In genomic region chr5:31492824-31493223, GRCh38 we compare ENCODE assay signal across 18 cellular contexts. TPM values are rescaled to one million over a fixed set of nuclear protein-coding genes. Genes with fewer than 3 reads are reported as not detected.
DNase-seq lines count a peak whose midpoint lies in the region; ATAC-seq, FAIRE-seq and TF ChIP-seq lines count a peak whose summit lies in the region.
"Had no signal": no experiment of that assay in that cellular context is flagged by ENCODE, and none has a peak within 500 bp of the region (broad histone marks: within the 10 kb centered on the region; RNA-seq: fewer than 3 reads in every experiment).

No MANE protein-coding gene starts in this region.

- H3K27ac ChIP-seq in endothelial cell of umbilical vein (ENCODE audit: insufficient read depth, low read depth, low read length): peak overlapping the region; percentile 74
- H3K27ac ChIP-seq: body of pancreas, vagina had no signal

- CTCF ChIA-PET in endothelial cell of umbilical vein (lab: Charles Lee): interaction anchor here (0.7 to 2.0 kb wide), 3 partner anchors 8 to 584 kb away, joined by 3 to 5 read pairs (median 3); no protein-coding TSS in a partner anchor

- intact Hi-C loops in endothelial cell of umbilical vein (cut with micrococcal nuclease): loop anchor here (1.0 to 5.0 kb wide), 4 partner anchors 8 to 606 kb away; partner anchors contain the start of genes C5orf22 and DROSHA

- peaks cover 86% of the 10 kb centered on the region for H3K36me3 Mint-ChIP-seq in stimulated activated effector memory CD8-positive, alpha-beta T cell treated with anti-CD3 and anti-CD28 coated beads, Interleukin-12 subunit alpha, Interleukin-12 subunit beta, amount 100 ng/mL, for 72 hours

- peak; percentile 79 for FAIRE-seq in endothelial cell of umbilical vein (lab: Jason Lieb, UNC)
- FAIRE-seq: RCC 7860, TTC549 had no signal

- no peak overlapping the region for H3K4me3 ChIP-seq in endothelial cell of umbilical vein (replicated peaks in 1 of 3; ENCODE audit: insufficient read depth in 1 of 3, low read depth in 1 of 3, low read length in 3 of 3)
- H3K4me3 ChIP-seq: body of pancreas, vagina had no signal

- no peaks in the 10 kb centered on the region for H4K20me1 ChIP-seq in endothelial cell of umbilical vein (replicated peaks; ENCODE audit: control insufficient read depth, extremely low read depth, insufficient read depth, low read length)

- DNase-seq in ELR (ENCODE audit: low read depth) (peak; percentile 4), NCI-H2081 (lab: John Stamatoyannopoulos, UW) (peak; percentile 21 to 77), endothelial cell of umbilical vein (ENCODE audit: low read depth, low spot score) (peak; percentile 93), iris pigment epithelial cell (ENCODE audit: low read depth) (peak; percentile 55), NCI-H526 treated with DMSO at 0.1 percent for 48 hours (lab: John Stamatoyannopoulos, UW) (no peak), NCI-H748 treated with DMSO at 0.1 percent for 48 hours (lab: John Stamatoyannopoulos, UW) (no peak)
- DNase-seq in stimulated activated effector memory CD8-positive, alpha-beta T cell treated with anti-CD3 and anti-CD28 coated beads, Interleukin-12 subunit alpha, Interleukin-12 subunit beta, amount 100 ng/mL, for 72 hours (ENCODE audit: low spot score in 2 of 2): no peak
- no peak for DNase-seq in activated naive CD4-positive, alpha-beta T cell (lab: John Stamatoyannopoulos, UW)
- DNase-seq: activated CD4-positive, alpha-beta T cell treated with anti-CD3 and anti-CD28 coated beads, Interleukin-2, amount 50 U/mL, for 1 hour; body of pancreas; NCI-H526; stimulated activated CD4-positive, alpha-beta T cell treated with anti-CD3 and anti-CD28 coated beads, Interleukin-4, amount 100 ng/mL, for 24 hours; substantia nigra had no signal

- no peaks in the 10 kb centered on the region for H3K9me3 Mint-ChIP-seq in stimulated activated effector memory CD8-positive, alpha-beta T cell treated with anti-CD3 and anti-CD28 coated beads, Interleukin-12 subunit alpha, Interleukin-12 subunit beta, amount 100 ng/mL, for 72 hours
- H3K9me3 Mint-ChIP-seq: activated naive CD4-positive, alpha-beta T cell treated with anti-CD3 and anti-CD28 coated beads, Interleukin-2, amount 50 U/mL, for 24 hours had no signal

- H3K27ac Mint-ChIP-seq in stimulated activated effector memory CD8-positive, alpha-beta T cell treated with anti-CD3 and anti-CD28 coated beads, Interleukin-12 subunit alpha, Interleukin-12 subunit beta, amount 100 ng/mL, for 72 hours: no peak overlapping the region
- H3K27ac Mint-ChIP-seq: activated naive CD4-positive, alpha-beta T cell treated with anti-CD3 and anti-CD28 coated beads, Interleukin-2, amount 50 U/mL, for 24 hours had no signal

- H3K4me1 Mint-ChIP-seq in stimulated activated effector memory CD8-positive, alpha-beta T cell treated with anti-CD3 and anti-CD28 coated beads, Interleukin-12 subunit alpha, Interleukin-12 subunit beta, amount 100 ng/mL, for 72 hours: no peaks in the 10 kb centered on the region
- H3K4me1 Mint-ChIP-seq: activated naive CD4-positive, alpha-beta T cell treated with anti-CD3 and anti-CD28 coated beads, Interleukin-2, amount 50 U/mL, for 24 hours had no signal

- no peak overlapping the region for H3K9ac ChIP-seq in endothelial cell of umbilical vein (replicated peaks; ENCODE audit: extremely low read depth, insufficient read depth, low read length)

- TF ChIP-seq CTCF in endothelial cell of umbilical vein (IDR thresholded peaks at IDR 0.05; ENCODE audit: extremely low read depth in 1 of 2, insufficient read depth in 1 of 2, low read depth in 1 of 2, low read length in 2 of 2): no peak

- H3K4me3 Mint-ChIP-seq in stimulated activated effector memory CD8-positive, alpha-beta T cell treated with anti-CD3 and anti-CD28 coated beads, Interleukin-12 subunit alpha, Interleukin-12 subunit beta, amount 100 ng/mL, for 72 hours: no peak overlapping the region
- H3K4me3 Mint-ChIP-seq: activated naive CD4-positive, alpha-beta T cell treated with anti-CD3 and anti-CD28 coated beads, Interleukin-2, amount 50 U/mL, for 24 hours had no signal

- H2AFZ ChIP-seq in endothelial cell of umbilical vein (ENCODE audit: low read depth, low read length): no peak overlapping the region

- no peaks in the 10 kb centered on the region for H3K27me3 ChIP-seq in endothelial cell of umbilical vein (ENCODE audit: control insufficient read depth in 2 of 2, insufficient read depth in 2 of 2, low read length in 2 of 2)
- H3K27me3 ChIP-seq: body of pancreas, vagina had no signal

- peak overlapping the region; percentile 49 for H3K4me2 ChIP-seq in endothelial cell of umbilical vein (ENCODE audit: insufficient read depth, low read length)

- no peaks in the 10 kb centered on the region for H3K79me2 ChIP-seq in endothelial cell of umbilical vein (ENCODE audit: control insufficient read depth, insufficient read depth, low read length)

- dilution Hi-C loops in endothelial cell of umbilical vein (cut with MboI; ENCODE audit: extremely low pct_ligation_motif_present, low sequenced_read_pairs): no loop called here

- no peak for ATAC-seq in stimulated activated effector memory CD8-positive, alpha-beta T cell treated with anti-CD3 and anti-CD28 coated beads, Interleukin-12 subunit alpha, Interleukin-12 subunit beta, amount 100 ng/mL, for 72 hours
- ATAC-seq: body of pancreas, left lobe of liver had no signal

- TF ChIP-seq POLR2A in endothelial cell of umbilical vein (IDR thresholded peaks at IDR 0.05; ENCODE audit: low read depth, low read length): no peak

- H3K9me3 ChIP-seq in endothelial cell of umbilical vein (replicated peaks; ENCODE audit: control insufficient read depth, insufficient read depth, low read length): no peaks in the 10 kb centered on the region
- H3K9me3 ChIP-seq: body of pancreas, vagina had no signal

- no TSS peak for BruUV-seq in endothelial cell of umbilical vein (replicated peaks; lab: Mats Ljungman, UMichigan)

- no peaks in the 10 kb centered on the region for H3K9me1 ChIP-seq in endothelial cell of umbilical vein (replicated peaks; ENCODE audit: control insufficient read depth, extremely low read depth, insufficient read depth, low read length)

- H3K4me1 ChIP-seq in endothelial cell of umbilical vein (ENCODE audit: control insufficient read depth, extremely low read depth, insufficient read depth, low read length): peaks cover 23% of the 10 kb centered on the region
- H3K4me1 ChIP-seq: body of pancreas, vagina had no signal

- H3K36me3 ChIP-seq in endothelial cell of umbilical vein (ENCODE audit: control insufficient read depth in 2 of 2, extremely low read depth in 1 of 2, insufficient read depth in 2 of 2, low read length in 2 of 2): peaks cover 12 to 22% of the 10 kb centered on the region in 2 experiments

- POLR2A ChIA-PET in endothelial cell of umbilical vein (lab: Charles Lee): no interaction called here

TF ChIP-seq in endothelial cell of umbilical vein, 7 proteins besides CTCF, POLR2A, EP300 and RAD21:
- TF ChIP-seq, protein P1, sequence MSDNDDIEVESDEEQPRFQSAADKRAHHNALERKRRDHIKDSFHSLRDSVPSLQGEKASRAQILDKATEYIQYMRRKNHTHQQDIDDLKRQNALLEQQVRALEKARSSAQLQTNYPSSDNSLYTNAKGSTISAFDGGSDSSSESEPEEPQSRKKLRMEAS (IDR thresholded peaks at IDR 0.05; ENCODE audit: insufficient read depth, insufficient read length): no peak
- TF ChIP-seq JUN (IDR thresholded peaks at IDR 0.05; ENCODE audit: borderline replicate concordance, insufficient read depth, insufficient read length, low read depth) (peak; percentile 76), POLR2AphosphoS5 (IDR thresholded peaks at IDR 0.05; ENCODE audit: insufficient read depth, low read depth, low read length) (peak; percentile 60), GATA2 (IDR thresholded peaks at IDR 0.05; ENCODE audit: insufficient read depth, insufficient read length, low read depth, low read length) (no peak), FOS (IDR thresholded peaks at IDR 0.05; ENCODE audit: borderline replicate concordance, insufficient read depth, low read length) (peak; percentile 60), MYC (IDR thresholded peaks at IDR 0.05; ENCODE audit: low read depth, low read length) (no peak), EZH2 (IDR thresholded peaks at IDR 0.05; ENCODE audit: borderline replicate concordance, low read depth, low read length, severe bottlenecking) (no peak)
TF ChIP-seq in endothelial cell of umbilical vein: peak in this region for 3.

RNA-seq across cellular contexts. Expression of gene DROSHA, which starts 39.1 kb away (rescaled TPM):
- 90.0 and 96.4 TPM in 2 replicates for total RNA-seq in endothelial cell of umbilical vein
- 49.1 and 53.3 TPM in 2 replicates for polyA plus RNA-seq in endothelial cell of umbilical vein
- 43.8 and 55.1 TPM in 2 replicates for polyA plus RNA-seq in endothelial cell of umbilical vein (2011; cell fraction: cytosol; rRNA removed)
- 159 and 205 TPM in 2 replicates for polyA plus RNA-seq in endothelial cell of umbilical vein (2011; cell fraction: nucleus; rRNA removed)
- polyA plus RNA-seq in endothelial cell of umbilical vein (2012): 48.7 and 50.5 TPM in 2 replicates
- 189 and 204 TPM in 2 replicates for polyA minus RNA-seq in endothelial cell of umbilical vein
- polyA minus RNA-seq in endothelial cell of umbilical vein (2011; cell fraction: cytosol; rRNA and poly(A)+ RNA removed): 93.2 TPM
- polyA minus RNA-seq in endothelial cell of umbilical vein (2011; cell fraction: nucleus; rRNA and poly(A)+ RNA removed): 133 and 137 TPM in 2 replicates

RNA-seq across cellular contexts. Expression of gene C5orf22, which starts 39.3 kb away (rescaled TPM):
- 27.5 and 27.6 TPM in 2 replicates for total RNA-seq in endothelial cell of umbilical vein
- polyA plus RNA-seq in endothelial cell of umbilical vein: 11.7 and 23.7 TPM in 2 replicates
- 12.2 and 12.9 TPM in 2 replicates for polyA plus RNA-seq in endothelial cell of umbilical vein (2011; cell fraction: cytosol; rRNA removed)
- polyA plus RNA-seq in endothelial cell of umbilical vein (2011; cell fraction: nucleus; rRNA removed): 8.7 and 13.6 TPM in 2 replicates
- 11.7 and 16.7 TPM in 2 replicates for polyA plus RNA-seq in endothelial cell of umbilical vein (2012)
- polyA minus RNA-seq in endothelial cell of umbilical vein: 28.6 and 33.4 TPM in 2 replicates
- polyA minus RNA-seq in endothelial cell of umbilical vein (2011; cell fraction: cytosol; rRNA and poly(A)+ RNA removed): 13.8 TPM
- 16.1 and 19.3 TPM in 2 replicates for polyA minus RNA-seq in endothelial cell of umbilical vein (2011; cell fraction: nucleus; rRNA and poly(A)+ RNA removed)

Comparison
In these comparisons a context has a peak if more than half of its experiments do, and no peak if none do; other contexts are left out.
1. DNase-seq: peak in ELR (single experiment), NCI-H2081 (2 of 2), endothelial cell of umbilical vein (single experiment) and iris pigment epithelial cell (single experiment); none in stimulated activated effector memory CD8-positive, alpha-beta T cell treated with anti-CD3 and anti-CD28 coated beads, Interleukin-12 subunit alpha, Interleukin-12 subunit beta, amount 100 ng/mL, for 72 hours (0 of 2), activated naive CD4-positive, alpha-beta T cell (0 of 4), NCI-H526 treated with DMSO at 0.1 percent for 48 hours (single experiment) and NCI-H748 treated with DMSO at 0.1 percent for 48 hours (single experiment).